Comparison of ENCODE assay signal across 20 cellular contexts in the genomic region with DNA sequence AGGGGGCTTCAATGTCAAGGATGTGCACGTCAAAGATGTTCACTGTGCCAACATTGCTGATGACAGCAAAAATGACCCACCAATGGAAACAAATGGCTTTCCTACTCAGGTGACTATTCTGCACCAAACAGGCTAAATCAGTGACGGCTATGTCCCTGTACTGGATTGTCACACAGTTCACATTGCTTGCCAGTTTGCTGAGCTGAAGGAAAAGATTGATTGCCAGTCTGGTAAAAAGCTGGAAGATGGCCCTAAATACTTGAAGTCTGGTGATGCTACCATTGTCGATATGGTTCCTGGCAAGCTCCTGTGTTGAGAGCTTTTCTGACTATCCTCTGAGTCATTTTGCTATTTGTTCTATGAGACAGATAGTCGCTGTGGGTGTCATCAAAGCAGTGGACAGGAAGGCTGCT.
DNase-seq lines count a peak whose midpoint lies in the region; ATAC-seq and TF ChIP-seq lines count a peak whose summit lies in the region.
"Had no signal": no experiment of that assay in that cellular context is flagged by ENCODE, and none has a peak within 500 bp of the region (broad histone marks: within the 10 kb centered on the region; RNA-seq: fewer than 3 reads in every experiment).

No MANE protein-coding gene starts in this region.

- peak; percentile 61; the same call in 2 of the 3 replicates for ATAC-seq in RWPE2 (ENCODE audit: low read depth)
- ATAC-seq: mucosa of descending colon, T-cell, WTC11 had no signal

- POLR2A ChIA-PET in AG04450 (lab: Yijun Ruan, JAX): no interaction called here

- H3K9me3 ChIP-seq in AG04450 (ENCODE audit: control insufficient read depth, insufficient read depth, low read length) (no peaks in the 10 kb centered on the region), RWPE2 (ENCODE audit: severe bottlenecking) (no peaks in the 10 kb centered on the region)
- H3K9me3 ChIP-seq: mucosa of descending colon, sigmoid colon, vagina had no signal

- H3K27ac ChIP-seq in AG04450 (ENCODE audit: low read depth, low read length) (no peak overlapping the region), RWPE2 (ENCODE audit: poor library complexity, severe bottlenecking) (no peak overlapping the region)
- H3K27ac ChIP-seq: coronary artery, epithelial cell of prostate, PC-9, sigmoid colon, vagina had no signal

- H3K36me3 ChIP-seq in RWPE2 (ENCODE audit: low read depth): no peaks in the 10 kb centered on the region
- H3K36me3 ChIP-seq: sigmoid colon, vagina had no signal

- CTCF ChIA-PET in AG04450 (lab: Charles Lee): interaction anchor here (0.6 kb wide), 1 partner anchor 786 kb away, joined by 3 read pairs; no protein-coding TSS in a partner anchor

- no peak for TF ChIP-seq CTCF in AG04450 (IDR thresholded peaks at IDR 0.05; ENCODE audit: low read depth, low read length)
- TF ChIP-seq CTCF in RWPE2 (IDR thresholded peaks at IDR 0.05; ENCODE audit: poor library complexity, severe bottlenecking): no peak
- TF ChIP-seq CTCF in fibroblast of mammary gland (conservative IDR thresholded peaks at IDR 0.05; ENCODE audit: control insufficient read depth, insufficient read depth, low read depth, low read length): no peak

- no peak for TF ChIP-seq POLR2A in erythroblast (IDR thresholded peaks at IDR 0.05; ENCODE audit: low read length)

- peak; percentile 2 for DNase-seq in AG04450 (ENCODE audit: low read depth, low spot score)
- DNase-seq in HCEC 1CT: peak; percentile 67
- DNase-seq in RWPE2 (ENCODE audit: low spot score): no peak
- DNase-seq in fibroblast of mammary gland (ENCODE audit: low read depth): peak; percentile 91
- no peak for DNase-seq in stimulated activated CD4-positive, alpha-beta T cell treated with anti-CD3 and anti-CD28 coated beads, Interleukin-4, amount 100 ng/mL, for 1 hour
- no peak for DNase-seq in SIG-M5 (lab: John Stamatoyannopoulos, UW)
- no peak for DNase-seq in foreskin melanocyte
- no peak for DNase-seq in erythroblast (lab: John Stamatoyannopoulos, UW)
- DNase-seq: activated CD8-positive, alpha-beta memory T cell treated with anti-CD3 and anti-CD28 coated beads for 24 hours; COR-L47; mucosa of descending colon; NCI-H2081; NCI-H69; PC-9; sigmoid colon; T-cell had no signal

- H3K4me1 ChIP-seq in RWPE2 (ENCODE audit: insufficient read depth, poor library complexity, severe bottlenecking): peaks cover 8% of the 10 kb centered on the region
- H3K4me1 ChIP-seq: sigmoid colon had no signal

- H3K27me3 ChIP-seq in AG04450 (ENCODE audit: control insufficient read depth, insufficient read depth, low read length): no peaks in the 10 kb centered on the region
- H3K27me3 ChIP-seq in RWPE2 (ENCODE audit: insufficient read depth, poor library complexity, severe bottlenecking): no peaks in the 10 kb centered on the region
- H3K27me3 ChIP-seq: sigmoid colon, vagina had no signal

- no peak overlapping the region for H3K4me3 ChIP-seq in AG04450 (ENCODE audit: low read depth, low read length)
- H3K4me3 ChIP-seq in RWPE2 (ENCODE audit: severe bottlenecking): no peak overlapping the region
- no peak overlapping the region for H3K4me3 ChIP-seq in fibroblast of mammary gland (ENCODE audit: control insufficient read depth, low read depth, low read length)
- H3K4me3 ChIP-seq: coronary artery, mucosa of descending colon, PC-9, sigmoid colon, vagina had no signal

Comparison
In these comparisons a context has a peak if more than half of its experiments do, and no peak if none do; other contexts are left out.
1. DNase-seq: peak in AG04450 (single experiment), HCEC 1CT (single experiment) and fibroblast of mammary gland (single experiment); none in RWPE2 (single experiment), stimulated activated CD4-positive, alpha-beta T cell treated with anti-CD3 and anti-CD28 coated beads, Interleukin-4, amount 100 ng/mL, for 1 hour (single experiment), SIG-M5 (single experiment), foreskin melanocyte (single experiment) and erythroblast (0 of 2).